ENCODE assay signal across 8 cellular contexts in genomic region chr12:120437735-120438494, GRCh38. TPM values are rescaled to one million over a fixed set of nuclear protein-coding genes. Genes with fewer than 3 reads are reported as not detected.
DNase-seq lines count a peak whose midpoint lies in the region; ATAC-seq and TF ChIP-seq lines count a peak whose summit lies in the region.

COX6A1 (plus strand) TSS chr12:120438113; CDS start chr12:120438127, 14 bp downstream.

- DNase-seq in AG09309 (ENCODE audit: low read depth) (peak; percentile 85), NCI-H226 (peak; percentile 97), WTC11 (ENCODE audit: low spot score) (peak; percentile 97), cardiac fibroblast (ENCODE audit: low read depth in 2 of 2) (peak; percentile 98), immature natural killer cell (peak; percentile 91 to 93 (median 93)), spleen (peak; percentile 98)

- H3K36me3 Mint-ChIP-seq in WTC11 (peaks cover 23% of the 10 kb centered on the region), immature natural killer cell (peaks cover 0 to 2% (median 0%) of the 10 kb centered on the region in 3 donors)

- peaks cover 0 to 8% (median 0%) of the 10 kb centered on the region in 7 donors for H3K27me3 ChIP-seq in spleen (replicated peaks in 1 of 7)

- H3K4me1 Mint-ChIP-seq in WTC11 = peaks cover 14% of the 10 kb centered on the region
- peaks cover 29 to 32% of the 10 kb centered on the region in 2 donors for H3K4me1 Mint-ChIP-seq in immature natural killer cell

- H3K27me3 Mint-ChIP-seq in WTC11 (ENCODE audit: low read depth) (no peaks in the 10 kb centered on the region), immature natural killer cell (ENCODE audit: low read depth in 3 of 3) (peaks cover 6 to 10% (median 9%) of the 10 kb centered on the region in 3 donors)

- peaks cover 17 to 42% (median 24%) of the 10 kb centered on the region in 6 donors for H3K4me1 ChIP-seq in spleen

- H3K27ac Mint-ChIP-seq in WTC11 = peak within 1 kb of the TSS; percentile 99
- H3K27ac Mint-ChIP-seq in immature natural killer cell = peak within 1 kb of the TSS; percentile 91 to 98 (median 94)

- ATAC-seq in GM18909 (IDR thresholded peaks at IDR 0.05; ENCODE audit: poor library complexity, unreplicated experiment) (peak; percentile 98), HG03175 (IDR thresholded peaks at IDR 0.05; ENCODE audit: unreplicated experiment) (peak; percentile 92), WTC11 (peak; percentile 96)

- peaks cover 2 to 41% (median 21%) of the 10 kb centered on the region in 6 donors for H3K36me3 ChIP-seq in spleen

- 0 to 2% (median 1%) methylated on average over 27 to 59 of the region's 59 CpGs for WGBS in spleen, 5 donors

- peak within 1 kb of the TSS; percentile 79 to 93 (median 90) for H3K27ac ChIP-seq in spleen

- POLR2A ChIA-PET in WTC11 (lab: Charles Lee) = interaction anchor here (0.5 to 1.4 kb wide), 7 partner anchors 8 to 237 kb away, joined by 3 to 8 read pairs (median 3); partner anchors contain the start of gene RPLP0

- no peak for TF ChIP-seq POLR2A in spleen (IDR thresholded peaks at IDR 0.05)

- H3K9me3 Mint-ChIP-seq in WTC11 (no peaks in the 10 kb centered on the region), immature natural killer cell (no peaks in the 10 kb centered on the region)

- H3K4me3 ChIP-seq in AG09309 (ENCODE audit: control insufficient read depth, low read depth, low read length) = peak within 1 kb of the TSS; percentile 84
- peak within 1 kb of the TSS; percentile 81 to 89 for H3K4me3 ChIP-seq in cardiac fibroblast (replicated peaks in 1 of 2; ENCODE audit: low read depth in 2 of 2, low read length in 2 of 2)
- peak within 1 kb of the TSS; percentile 78 to 98 (median 88) for H3K4me3 ChIP-seq in spleen

- CTCF ChIA-PET in WTC11 (lab: Charles Lee) = interaction anchor here (0.5 to 4.2 kb wide), 23 partner anchors 8 to 236 kb away, joined by 3 to 22 read pairs (median 4); partner anchors contain the start of genes POP5, RNU4-1, SIRT4 and SRSF9

- intact Hi-C loops in spleen (cut with DNase I; ENCODE audit: low total_unique reads) = loop anchor here (10.0 kb wide), 1 partner anchor 113 kb away; the partner anchor contains the start of gene PLA2G1B

- H3K4me3 Mint-ChIP-seq in WTC11 (peak within 1 kb of the TSS; percentile 94), immature natural killer cell (peak within 1 kb of the TSS; percentile 90 to 94 (median 93))

- peak; percentile 10 for TF ChIP-seq CTCF in AG09309 (IDR thresholded peaks at IDR 0.05; ENCODE audit: control insufficient read depth, insufficient read depth, low read depth, low read length, missing control alignments)
- no peak for TF ChIP-seq CTCF in WTC11 (IDR thresholded peaks at IDR 0.05)
- TF ChIP-seq CTCF in cardiac fibroblast (IDR thresholded peaks at IDR 0.05; ENCODE audit: low read depth, low read length) = no peak
- TF ChIP-seq CTCF in spleen (IDR thresholded peaks at IDR 0.05 in 8 of 11, conservative IDR thresholded peaks at IDR 0.05 in 3 of 11) = peak in 5 of 11 experiments; percentile 16 to 45 (median 36)

- no peaks in the 10 kb centered on the region for H3K9me3 ChIP-seq in spleen

TF ChIP-seq in WTC11, 78 proteins besides CTCF, POLR2A, EP300 and RAD21:
- TF ChIP-seq SP1 (CRISPR knock-in tag; conservative IDR thresholded peaks at IDR 0.05) (peak; percentile 67), CREM (CRISPR knock-in tag; IDR thresholded peaks at IDR 0.05) (peak; percentile 51; the same call in 1 of the 2 replicates), CREB1 (CRISPR knock-in tag; IDR thresholded peaks at IDR 0.05) (no peak), GABPB1 (CRISPR knock-in tag; IDR thresholded peaks at IDR 0.05) (0 out of 2 replicates have a peak, but pooled peaks have one; percentile 8), MAX (CRISPR knock-in tag; IDR thresholded peaks at IDR 0.05) (peak; percentile 70), ZSCAN18 (CRISPR knock-in tag; IDR thresholded peaks at IDR 0.05) (no peak), FOXP1 (CRISPR knock-in tag; IDR thresholded peaks at IDR 0.05; ENCODE audit: borderline replicate concordance) (peak; percentile 23; the same call in 1 of the 2 replicates), ARID4B (CRISPR knock-in tag; IDR thresholded peaks at IDR 0.05; ENCODE audit: borderline replicate concordance) (peak; percentile 91; the same call in 1 of the 2 replicates), ETV6 (CRISPR knock-in tag; IDR thresholded peaks at IDR 0.05) (peak; percentile 12; the same call in 1 of the 2 replicates), NR1H2 (CRISPR knock-in tag; IDR thresholded peaks at IDR 0.05) (no peak), ERG (CRISPR knock-in tag; IDR thresholded peaks at IDR 0.05) (0 out of 2 replicates have a peak, but pooled peaks have one; percentile 28), IRF1 (CRISPR knock-in tag; IDR thresholded peaks at IDR 0.05) (no peak), ESRRA (CRISPR knock-in tag; IDR thresholded peaks at IDR 0.05; ENCODE audit: borderline replicate concordance) (peak; percentile 89), ZBTB21 (CRISPR knock-in tag; IDR thresholded peaks at IDR 0.05; ENCODE audit: borderline replicate concordance) (0 out of 2 replicates have a peak, but pooled peaks have one; percentile 24), NFE2L1 (CRISPR knock-in tag; IDR thresholded peaks at IDR 0.05) (0 out of 2 replicates have a peak, but pooled peaks have one; percentile 47)

RNA-seq across cellular contexts. Expression of gene COX6A1, which starts in this region (rescaled TPM):
- total RNA-seq in WTC11 (2021) (511 to 573 TPM (median 515 TPM) in 3 replicates), spleen (100 to 1,000 TPM; 182 to 427 (median 190) TPM)
- polyA plus RNA-seq in immature natural killer cell (1,000 to 10,000 TPM in 2 of 3 donors, 100 to 1,000 TPM in 1; 859 to 1,309 (median 1,192) TPM), spleen (100 to 1,000 TPM; 382 to 551 (median 480) TPM)

Comparison
In these comparisons a context has a peak if more than half of its experiments do, and no peak if none do; other contexts are left out.
1. Peak in every context shown above with its lines: DNase-seq, ATAC-seq, H3K4me3 ChIP-seq and H3K27ac ChIP-seq.